Comparison of ENCODE assay signal across 20 cellular contexts in the genomic region with DNA sequence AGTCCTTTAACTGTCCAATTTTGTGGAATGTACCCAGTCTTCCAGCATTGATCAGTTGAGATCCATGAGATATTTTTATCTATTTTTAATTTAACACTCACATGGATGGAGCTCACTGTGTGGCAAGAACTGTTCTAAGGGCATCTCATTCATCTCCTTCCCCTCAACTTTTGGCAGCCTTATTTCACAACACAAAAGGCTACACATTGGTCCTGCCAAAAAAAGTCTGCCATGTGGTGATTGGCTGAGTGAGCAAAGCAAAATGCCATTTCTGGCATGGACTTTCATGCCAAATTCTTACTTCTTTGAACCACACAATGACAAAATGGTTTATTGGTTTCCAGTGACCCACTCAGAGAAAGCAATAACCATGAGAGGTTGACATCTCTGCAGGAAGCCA.
"Had no signal": no experiment of that assay in that cellular context is flagged by ENCODE, and none has a peak within 500 bp of the region (broad histone marks: within the 10 kb centered on the region; RNA-seq: fewer than 3 reads in every experiment).

No MANE protein-coding gene starts in this region.

- H3K9me3 ChIP-seq: gastrocnemius medialis, heart right ventricle, pancreas had no signal

- DNase-seq: cortex of kidney; dorsolateral prefrontal cortex; effector CD8-positive, alpha-beta T cell; gastrocnemius medialis; heart right ventricle; hypothalamus; kidney glomerular epithelial cell; mammary epithelial cell; occipital lobe; pancreas; right cardiac atrium; small intestine; stimulated activated CD4-positive, alpha-beta T cell treated with anti-CD3 and anti-CD28 coated beads, Interleukin-12 subunit alpha, Interleukin-12 subunit beta, amount 100 ng/mL, for 4 hours; stimulated activated CD4-positive, alpha-beta T cell treated with anti-CD3 and anti-CD28 coated beads, Interleukin-2, amount 100 ng/mL, for 48 hours; stimulated activated naive CD4-positive, alpha-beta T cell treated with Interleukin-2 at 50 U/mL for 16 hours; trophoblast cell had no signal

- H3K36me3 ChIP-seq: gastrocnemius medialis, neural progenitor cell, pancreas had no signal

- H3K9ac ChIP-seq: neural progenitor cell had no signal

- H2AFZ ChIP-seq: neural progenitor cell had no signal

- H3K4me1 ChIP-seq: gastrocnemius medialis, neural progenitor cell, pancreas had no signal

- ATAC-seq: gastrocnemius medialis; heart right ventricle; natural killer cell treated with Interleukin-12 subunit alpha and Interleukin-12 subunit beta and Interleukin-15 and Interleukin-18, amount 100 ng/mL, for 72 hours; pancreas; right cardiac atrium had no signal

- H3K27ac ChIP-seq: dorsolateral prefrontal cortex, gastrocnemius medialis, heart right ventricle, neural progenitor cell, pancreas had no signal

- H3K4me3 ChIP-seq: dorsolateral prefrontal cortex, gastrocnemius medialis, heart right ventricle, neural progenitor cell, pancreas had no signal

- FAIRE-seq: islet of Langerhans, pancreas, small intestine, urothelium cell line had no signal

- H3K4me2 ChIP-seq: neural progenitor cell had no signal

- H3K27me3 ChIP-seq: gastrocnemius medialis, neural progenitor cell, pancreas had no signal
